9 cellular contexts compared by ENCODE assay signal in genomic region chr12:32134144-32134888, GRCh38. TPM values are rescaled to one million over a fixed set of nuclear protein-coding genes. Genes with fewer than 3 reads are reported as not detected.
A peak's percentile ranks its signal among the peaks of the same experiment; 100 is the strongest.
DNase-seq lines count a peak whose midpoint lies in the region; ATAC-seq and TF ChIP-seq lines count a peak whose summit lies in the region.
"Had no signal": no experiment of that assay in that cellular context is flagged by ENCODE, and none has a peak within 500 bp of the region (broad histone marks: within the 10 kb centered on the region; RNA-seq: fewer than 3 reads in every experiment).

No MANE protein-coding gene starts in this region.

- no peaks in the 10 kb centered on the region for H3K36me3 ChIP-seq in body of pancreas (replicated peaks in 1 of 2; ENCODE audit: insufficient read depth in 1 of 2, low read depth in 2 of 2)
- H3K36me3 ChIP-seq: neutrophil had no signal

- 63 to 76% methylated on average over 8 of the region's 8 CpGs for whole genome bisulfite sequencing in body of pancreas, 2 donors

- TF ChIP-seq CTCF in MCF 10A (IDR thresholded peaks at IDR 0.05; ENCODE audit: unreplicated experiment), result no peak
- no peak for TF ChIP-seq CTCF in body of pancreas (IDR thresholded peaks at IDR 0.05)
- no peak for TF ChIP-seq CTCF in progenitor cell of endocrine pancreas (IDR thresholded peaks at IDR 0.05; ENCODE audit: unreplicated experiment)

- no peaks in the 10 kb centered on the region for H3K27me3 Mint-ChIP-seq in MCF 10A (ENCODE audit: insufficient read depth, unreplicated experiment)
- H3K27me3 Mint-ChIP-seq in progenitor cell of endocrine pancreas, result no peaks in the 10 kb centered on the region

- H3K4me1 Mint-ChIP-seq in MCF 10A (ENCODE audit: insufficient read depth, unreplicated experiment) (peaks cover 11% of the 10 kb centered on the region), progenitor cell of endocrine pancreas (ENCODE audit: low read depth) (peaks cover 20% of the 10 kb centered on the region)

- H3K36me3 Mint-ChIP-seq in MCF 10A (ENCODE audit: insufficient read depth, unreplicated experiment) (peaks cover 6% of the 10 kb centered on the region), progenitor cell of endocrine pancreas (ENCODE audit: insufficient read depth) (peaks cover 9% of the 10 kb centered on the region)

- no TSS peak for BruUV-seq in MCF 10A (replicated peaks; lab: Mats Ljungman, UMichigan)

- ATAC-seq in GM18511 (IDR thresholded peaks at IDR 0.05; ENCODE audit: unreplicated experiment), result peak; percentile 66
- peak; percentile 54 for ATAC-seq in HG02763 (IDR thresholded peaks at IDR 0.05; ENCODE audit: unreplicated experiment)
- ATAC-seq in body of pancreas, result no peak

- H3K9me3 Mint-ChIP-seq in MCF 10A (ENCODE audit: unreplicated experiment) (no peaks in the 10 kb centered on the region), progenitor cell of endocrine pancreas (ENCODE audit: low read depth) (no peaks in the 10 kb centered on the region)

- peak; percentile 41 for DNase-seq in RKO (ENCODE audit: low spot score)
- DNase-seq in MCF 10A (ENCODE audit: unreplicated experiment), result peak; percentile 36
- DNase-seq in stimulated activated CD4-positive, alpha-beta T cell treated with anti-CD3 and anti-CD28 coated beads, Interleukin-1b, Interleukin-23, amount 100 ng/mL, for 48 hours, result peak; percentile 78
- no peak for DNase-seq in body of pancreas
- DNase-seq in cerebellar nuclear complex (lab: John Stamatoyannopoulos, UW), result no peak
- DNase-seq in progenitor cell of endocrine pancreas (ENCODE audit: low spot score, unreplicated experiment), result no peak

- H3K4me1 ChIP-seq in body of pancreas, result no peaks in the 10 kb centered on the region

- intact Hi-C loops in MCF 10A (cut with micrococcal nuclease) (no loop called here), body of pancreas (cut with DNase I) (no loop called here)

- TF ChIP-seq POLR2A in body of pancreas (IDR thresholded peaks at IDR 0.05), result no peak

- H3K27ac Mint-ChIP-seq in MCF 10A (ENCODE audit: low read depth, unreplicated experiment), result no peak overlapping the region
- H3K27ac Mint-ChIP-seq in progenitor cell of endocrine pancreas, result no peak overlapping the region

- no peak overlapping the region for H3K27ac ChIP-seq in body of pancreas
- H3K27ac ChIP-seq: neutrophil had no signal

- H3K4me3 Mint-ChIP-seq in MCF 10A (ENCODE audit: unreplicated experiment) (no peak overlapping the region), progenitor cell of endocrine pancreas (ENCODE audit: low read depth) (no peak overlapping the region)

- no peaks in the 10 kb centered on the region for H3K9me3 ChIP-seq in body of pancreas
- H3K9me3 ChIP-seq: neutrophil had no signal

- H3K4me3 ChIP-seq in body of pancreas, result no peak overlapping the region

- H3K27me3 ChIP-seq in body of pancreas, result no peaks in the 10 kb centered on the region

- CTCF ChIA-PET in MCF 10A (lab: Yijun Ruan, JAX), result interaction anchor here (0.6 to 1.5 kb wide), 4 partner anchors 14 to 1929 kb away, joined by 3 to 4 read pairs (median 3); no protein-coding TSS in a partner anchor

- POLR2A ChIA-PET in MCF 10A (lab: Yijun Ruan, JAX), result interaction anchor here (0.8 to 2.9 kb wide), 2 partner anchors 11 to 18 kb away, joined by 3 to 11 read pairs; no protein-coding TSS in a partner anchor

RNA-seq across cellular contexts. Expression of gene BICD1, which starts 27.7 kb away (rescaled TPM):
- 39.9 and 49.3 TPM in 2 replicates for total RNA-seq in MCF 10A (2022)
- total RNA-seq in body of pancreas, result 1 to 10 TPM; 3.0 to 6.2 TPM
- 88.4 and 92.8 TPM in 2 replicates for total RNA-seq in progenitor cell of endocrine pancreas

Comparison
In these comparisons a context has a peak if more than half of its experiments do, and no peak if none do; other contexts are left out.
1. DNase-seq: peak in RKO (single experiment), MCF 10A (single experiment) and stimulated activated CD4-positive, alpha-beta T cell treated with anti-CD3 and anti-CD28 coated beads, Interleukin-1b, Interleukin-23, amount 100 ng/mL, for 48 hours (single experiment); none in body of pancreas (0 of 4), cerebellar nuclear complex (0 of 2) and progenitor cell of endocrine pancreas (single experiment).